Comparison of ENCODE assay signal across 22 cellular contexts in the genomic region with DNA sequence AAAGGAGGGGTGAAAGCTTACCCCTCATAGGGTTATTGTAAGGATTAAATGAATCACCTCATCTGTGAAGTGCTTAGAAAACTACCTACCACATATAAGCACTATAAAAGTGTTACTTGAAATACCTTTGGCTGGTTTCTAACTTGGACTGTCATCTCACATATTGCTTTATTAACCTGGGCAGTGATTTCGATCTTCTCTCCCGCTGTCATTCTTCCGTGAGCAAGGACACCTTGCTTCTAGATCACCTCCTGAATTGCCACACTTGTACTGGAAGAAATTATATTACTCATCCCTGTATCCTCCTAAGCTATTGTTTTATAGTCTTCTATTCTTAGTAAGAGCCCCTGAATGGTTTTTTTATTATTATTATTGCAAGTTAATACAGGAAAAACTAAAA.
"Had no signal": no experiment of that assay in that cellular context is flagged by ENCODE, and none has a peak within 500 bp of the region (broad histone marks: within the 10 kb centered on the region; RNA-seq: fewer than 3 reads in every experiment).

No MANE protein-coding gene starts in this region.

- H3K4me3 ChIP-seq: K562 had no signal

- H3K27ac ChIP-seq: KMS-11 had no signal

- H3K27ac Mint-ChIP-seq: IgD-negative memory B cell had no signal

- FAIRE-seq: HTR-8/SVneo, K562, RCC 7860 had no signal

- H3K4me3 Mint-ChIP-seq: IgD-negative memory B cell had no signal

- H3K9me3 ChIP-seq: SK-N-SH had no signal

- ATAC-seq: K562 had no signal

- H3K36me3 Mint-ChIP-seq: IgD-negative memory B cell had no signal

- H3K4me1 Mint-ChIP-seq: IgD-negative memory B cell had no signal

- H3K9ac ChIP-seq: KMS-11, SK-N-SH had no signal

- DNase-seq: Kasumi-1, MV-4-11, NCI-H1048, NCI-H1105, NCI-H1436 treated with DMSO at 0.1 percent for 48 hours, NCI-H1694, NCI-H187 treated with DMSO at 0.1 percent for 48 hours, NCI-H2029 treated with DMSO at 0.1 percent for 48 hours, NCI-H2171 treated with DMSO at 0.1 percent for 48 hours, NCI-H446, NCI-H510A, NCI-H524 treated with DMSO at 0.1 percent for 48 hours, NCI-H69, NCI-H774, RPMI8226, SHP77, SK-N-SH had no signal
